Comparison of ENCODE assay signal across 19 cellular contexts in genomic region chr11:11860103-11860979, GRCh38. TPM values are rescaled to one million over a fixed set of nuclear protein-coding genes. Genes with fewer than 3 reads are reported as not detected.
DNase-seq lines count a peak whose midpoint lies in the region; ATAC-seq, FAIRE-seq and TF ChIP-seq lines count a peak whose summit lies in the region.
"Had no signal": no experiment of that assay in that cellular context is flagged by ENCODE, and none has a peak within 500 bp of the region (broad histone marks: within the 10 kb centered on the region; RNA-seq: fewer than 3 reads in every experiment).

No MANE protein-coding gene starts in this region.

- no peak for TF ChIP-seq CTCF in natural killer cell (IDR thresholded peaks at IDR 0.05)

- H4K20me1 ChIP-seq in BLaER1 treated with 17β-estradiol and CSF1 and Interleukin-3, amounts not matched to agents 10 nM and 100 nM = peaks cover 13 to 93% (median 52%) of the 10 kb centered on the region in 11 experiments; a peak in 19 of 22 replicates

- CTCF ChIA-PET in CD4-positive, alpha-beta memory T cell (lab: Charles Lee; ENCODE audit: partially characterized antibody) = interaction anchor here (1.0 to 4.6 kb wide), 5 partner anchors 12 to 62 kb away, joined by 3 to 28 read pairs (median 6); partner anchors contain the start of gene USP47

- H3K4me2 ChIP-seq in BLaER1 treated with 17β-estradiol and CSF1 and Interleukin-3, amounts not matched to agents 10 nM and 100 nM = peak overlapping the region in 8 of 11 experiments; percentile 3 to 45 (median 32); a peak in 13 of 22 replicates
- H3K4me2 ChIP-seq: KMS-11 had no signal

- no peak for FAIRE-seq in HTR-8/SVneo (lab: Jason Lieb, UNC)
- FAIRE-seq: keratinocyte had no signal

- POLR2A ChIA-PET in CD4-positive, alpha-beta memory T cell (lab: Charles Lee; ENCODE audit: partially characterized antibody) = interaction anchor here (0.6 to 1.1 kb wide), 2 partner anchors 16 to 26 kb away, joined by 3 read pairs; no protein-coding TSS in a partner anchor

- peak overlapping the region; percentile 66 to 74 for H3K27ac Mint-ChIP-seq in natural killer cell
- H3K27ac Mint-ChIP-seq in CD4-positive, alpha-beta memory T cell = peak overlapping the region in 3 of 7 donors; percentile 37 to 59 (median 54)
- H3K27ac Mint-ChIP-seq: activated CD4-positive, alpha-beta T cell treated with anti-CD3 and anti-CD28 coated beads, Interleukin-2, amount 10 ng/mL, durations not matched to agents 7 days and 5 days; T-helper 2 cell treated with Interferon-gamma antibody and Interleukin-4, amounts not matched to agents 5 μg/mL and 100 μg/mL, for 36 hours had no signal

- peaks cover 0 to 30% (median 15%) of the 10 kb centered on the region in 11 experiments; a peak in 16 of 22 replicates for H3K36me3 ChIP-seq in BLaER1 treated with 17β-estradiol and CSF1 and Interleukin-3, amounts not matched to agents 10 nM and 100 nM
- H3K36me3 ChIP-seq in CD4-positive, alpha-beta memory T cell (ENCODE audit: insufficient read depth, low read length) = no peaks in the 10 kb centered on the region
- H3K36me3 ChIP-seq: adrenal gland, tibial nerve had no signal

- H3K36me3 Mint-ChIP-seq in natural killer cell = no peaks in the 10 kb centered on the region
- H3K36me3 Mint-ChIP-seq in CD4-positive, alpha-beta memory T cell = no peaks in the 10 kb centered on the region

- no peaks in the 10 kb centered on the region for H3K27me3 ChIP-seq in BLaER1 treated with 17β-estradiol and CSF1 and Interleukin-3, amounts not matched to agents 10 nM and 100 nM
- H3K27me3 ChIP-seq in CD4-positive, alpha-beta memory T cell (ENCODE audit: insufficient read depth, low read length) = no peaks in the 10 kb centered on the region
- H3K27me3 ChIP-seq: adrenal gland, tibial nerve had no signal

- H3K9ac ChIP-seq in BLaER1 treated with 17β-estradiol and CSF1 and Interleukin-3, amounts not matched to agents 10 nM and 100 nM = no peak overlapping the region
- H3K9ac ChIP-seq: KMS-11 had no signal

- peak overlapping the region; percentile 17 for H3K4me3 Mint-ChIP-seq in natural killer cell
- H3K4me3 Mint-ChIP-seq in CD4-positive, alpha-beta memory T cell = peak overlapping the region in 4 of 8 donors; percentile 9 to 54 (median 12)
- H3K4me3 Mint-ChIP-seq: activated CD4-positive, alpha-beta T cell treated with anti-CD3 and anti-CD28 coated beads, Interleukin-2, amount 10 ng/mL, durations not matched to agents 7 days and 5 days; activated T-cell treated with anti-CD3 and anti-CD28 coated beads, Interleukin-2, amount 50 U/mL, for 24 hours; T-helper 2 cell treated with Interferon-gamma antibody and Interleukin-4, amounts not matched to agents 5 μg/mL and 100 μg/mL, for 36 hours had no signal

- peak; percentile 17 for DNase-seq in HTR-8/SVneo (ENCODE audit: insufficient read length, low spot score)
- peak; percentile 40 for DNase-seq in dermis blood vessel endothelial cell
- DNase-seq in natural killer cell = no peak
- DNase-seq in CD4-positive, alpha-beta memory T cell = no peak
- no peak for DNase-seq in GOT3 (lab: John Stamatoyannopoulos, UW)
- DNase-seq in NCI-H1092 (lab: John Stamatoyannopoulos, UW) = no peak
- DNase-seq: activated CD4-positive, alpha-beta T cell treated with anti-CD3 and anti-CD28 coated beads, Interleukin-2, amount 10 ng/mL, durations not matched to agents 7 days and 5 days; activated T-cell treated with anti-CD3 and anti-CD28 coated beads, Interleukin-2, amount 50 U/mL, for 24 hours; adrenal gland; C1 segment of cervical spinal cord; NCI-H1694 treated with DMSO at 0.1 percent for 48 hours; NCI-H526 treated with DMSO at 0.1 percent for 48 hours; RPMI8226 had no signal

- H3K4me1 ChIP-seq in BLaER1 treated with 17β-estradiol and CSF1 and Interleukin-3, amounts not matched to agents 10 nM and 100 nM = peaks cover 10 to 36% (median 23%) of the 10 kb centered on the region in 10 experiments
- peaks cover 78% of the 10 kb centered on the region for H3K4me1 ChIP-seq in CD4-positive, alpha-beta memory T cell (ENCODE audit: insufficient read depth, low read length)

- no peaks in the 10 kb centered on the region for H3K9me3 Mint-ChIP-seq in natural killer cell
- H3K9me3 Mint-ChIP-seq in CD4-positive, alpha-beta memory T cell = no peaks in the 10 kb centered on the region
- H3K9me3 Mint-ChIP-seq: activated CD4-positive, alpha-beta T cell treated with anti-CD3 and anti-CD28 coated beads, Interleukin-2, amount 10 ng/mL, durations not matched to agents 7 days and 5 days; activated T-cell treated with anti-CD3 and anti-CD28 coated beads, Interleukin-2, amount 50 U/mL, for 24 hours; T-helper 2 cell treated with Interferon-gamma antibody and Interleukin-4, amounts not matched to agents 5 μg/mL and 100 μg/mL, for 36 hours had no signal

- peaks cover 53 to 58% of the 10 kb centered on the region in 2 donors for H3K4me1 Mint-ChIP-seq in natural killer cell
- H3K4me1 Mint-ChIP-seq in CD4-positive, alpha-beta memory T cell = peaks cover 45 to 75% (median 53%) of the 10 kb centered on the region in 4 donors

- no peaks in the 10 kb centered on the region for H3K27me3 Mint-ChIP-seq in natural killer cell (ENCODE audit: low read depth in 2 of 2)
- no peaks in the 10 kb centered on the region for H3K27me3 Mint-ChIP-seq in CD4-positive, alpha-beta memory T cell
- H3K27me3 Mint-ChIP-seq: activated CD4-positive, alpha-beta T cell treated with anti-CD3 and anti-CD28 coated beads, Interleukin-2, amount 10 ng/mL, durations not matched to agents 7 days and 5 days; activated T-cell treated with anti-CD3 and anti-CD28 coated beads, Interleukin-2, amount 50 U/mL, for 24 hours had no signal

- peak overlapping the region in 4 of 11 experiments; percentile 3 to 40 (median 16); a peak in 6 of 22 replicates for H3K27ac ChIP-seq in BLaER1 treated with 17β-estradiol and CSF1 and Interleukin-3, amounts not matched to agents 10 nM and 100 nM
- no peak overlapping the region for H3K27ac ChIP-seq in CD4-positive, alpha-beta memory T cell (ENCODE audit: low read depth, low read length)
- H3K27ac ChIP-seq: KMS-11 had no signal

- intact Hi-C loops in natural killer cell (cut with micrococcal nuclease) = no loop called here
- intact Hi-C loops in CD4-positive, alpha-beta memory T cell (cut with micrococcal nuclease) = loop anchor here (5.0 kb wide), 1 partner anchor 37 kb away; no protein-coding TSS in a partner anchor

- H3K9me3 ChIP-seq in BLaER1 treated with 17β-estradiol and CSF1 and Interleukin-3, amounts not matched to agents 10 nM and 100 nM (replicated peaks in 1 of 11) = peaks cover 5 to 53% (median 39%) of the 10 kb centered on the region in 11 experiments; a peak in 21 of 22 replicates
- H3K9me3 ChIP-seq in CD4-positive, alpha-beta memory T cell (ENCODE audit: control insufficient read depth in 1 of 2, low read length in 2 of 2) = no peaks in the 10 kb centered on the region
- H3K9me3 ChIP-seq: tibial nerve had no signal

- ATAC-seq in natural killer cell = peak in 2 of 3 donors; percentile 12 to 31
- no peak for ATAC-seq in HG02884 (IDR thresholded peaks at IDR 0.05; ENCODE audit: unreplicated experiment)

- no peak overlapping the region for H3K4me3 ChIP-seq in BLaER1 treated with 17β-estradiol and CSF1 and Interleukin-3, amounts not matched to agents 10 nM and 100 nM
- no peak overlapping the region for H3K4me3 ChIP-seq in CD4-positive, alpha-beta memory T cell (ENCODE audit: low read length in 2 of 2)
- H3K4me3 ChIP-seq: adrenal gland, tibial nerve had no signal

RNA-seq across cellular contexts. Expression of gene USP47, which starts 18.6 kb away (rescaled TPM):
- 63.5 and 72.7 TPM in 2 replicates for total RNA-seq in dermis blood vessel endothelial cell
- total RNA-seq in natural killer cell = 100 to 1,000 TPM; 102 to 108 (median 107) TPM
- 10 to 100 TPM; 62.2 to 65.9 TPM for total RNA-seq in CD4-positive, alpha-beta memory T cell
- 10 to 100 TPM; 43.7 to 51.5 TPM for polyA plus RNA-seq in CD4-positive, alpha-beta memory T cell

Comparison
In these comparisons a context has a peak if more than half of its experiments do, and no peak if none do; other contexts are left out.
1. DNase-seq: peak in HTR-8/SVneo (single experiment) and dermis blood vessel endothelial cell (single experiment); none in natural killer cell (single experiment), CD4-positive, alpha-beta memory T cell (0 of 5), GOT3 (single experiment) and NCI-H1092 (single experiment).